ENCODE assay signal across 19 cellular contexts in the genomic region with DNA sequence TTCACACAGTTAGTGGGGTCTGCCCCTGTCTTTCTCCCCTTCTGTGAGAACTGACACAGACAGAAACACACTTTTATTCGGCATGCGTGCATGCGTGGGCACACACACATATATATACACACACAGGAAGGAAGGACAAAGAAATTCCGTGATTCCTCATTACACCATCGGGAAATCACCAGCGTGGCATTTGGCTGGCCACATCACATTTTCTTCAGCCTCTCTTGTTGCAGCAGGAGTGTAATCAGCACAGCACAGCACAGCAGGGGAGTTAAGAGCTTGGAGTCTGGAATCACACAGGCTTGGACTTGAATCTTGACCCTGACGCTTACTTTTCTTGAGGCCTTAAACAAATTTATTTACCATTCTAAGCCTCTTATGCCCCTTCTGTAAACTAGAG. TPM values are rescaled to one million over a fixed set of nuclear protein-coding genes. Genes with fewer than 3 reads are reported as not detected.
"Had no signal": no experiment of that assay in that cellular context is flagged by ENCODE, and none has a peak within 500 bp of the region (broad histone marks: within the 10 kb centered on the region; RNA-seq: fewer than 3 reads in every experiment).

No MANE protein-coding gene starts in this region.

- ATAC-seq: left colon, mucosa of descending colon, natural killer cell had no signal

- H3K9me3 ChIP-seq: mucosa of descending colon, sigmoid colon had no signal

- DNase-seq: activated CD4-positive, alpha-beta T cell treated with anti-CD3 and anti-CD28 coated beads, Interleukin-2, amount 10 ng/mL, durations not matched to agents 7 days and 5 days; activated CD4-positive, CD25-positive, alpha-beta regulatory T cell; activated effector memory CD4-positive, alpha-beta T cell treated with Interleukin-2 at 50 U/mL for 16 hours; activated T-cell treated with anti-CD3 and anti-CD28 coated beads for 4 hours; effector CD8-positive, alpha-beta T cell; left colon; mucosa of descending colon; natural killer cell; sigmoid colon; stimulated activated CD4-positive, alpha-beta T cell treated with anti-CD3 and anti-CD28 coated beads, Interleukin-12 subunit alpha, Interleukin-12 subunit beta, amount 100 ng/mL, for 4 hours; stimulated activated naive CD4-positive, alpha-beta T cell treated with Interleukin-2 at 50 U/mL for 16 hours; T-helper 2 cell had no signal

- H3K4me3 ChIP-seq: cardiac muscle cell, lung, mucosa of descending colon, sigmoid colon had no signal

- FAIRE-seq: colon had no signal

- H3K27me3 ChIP-seq: cardiac muscle cell, sigmoid colon had no signal

- H3K27ac ChIP-seq: cardiac muscle cell, sigmoid colon had no signal

RNA-seq across cellular contexts. Expression of a gene that starts 45.4 kb away (rescaled TPM):
- total RNA-seq: activated CD4-positive, alpha-beta T cell treated with anti-CD3 and anti-CD28 coated beads, Interleukin-2, amount 10 ng/mL, durations not matched to agents 7 days and 5 days; activated CD8-positive, alpha-beta memory T cell treated with anti-CD3 and anti-CD28 coated beads for 36 hours; glomerular endothelial cell; left colon; lung; mucosa of descending colon; natural killer cell; omental fat pad; pulmonary artery endothelial cell; sigmoid colon had no signal
- polyA plus RNA-seq: sigmoid colon had no signal
